In genomic region chr17:9021158-9021984, GRCh38 we compare ENCODE assay signal across 7 cellular contexts.
DNase-seq lines count a peak whose midpoint lies in the region; ATAC-seq and TF ChIP-seq lines count a peak whose summit lies in the region.

Gene NTN1 (plus strand): TSS chr17:9021510. CDS start chr17:9022374, 864 bp downstream.

- peak within 1 kb of the TSS; percentile 50 to 52 for H3K4me3 ChIP-seq in cardiac fibroblast (replicated peaks in 1 of 2; ENCODE audit: low read depth in 2 of 2, low read length in 2 of 2)

- no peak for TF ChIP-seq CTCF in cardiac fibroblast (IDR thresholded peaks at IDR 0.05; ENCODE audit: low read depth, low read length)

- ATAC-seq in GM18868 (IDR thresholded peaks at IDR 0.05; ENCODE audit: unreplicated experiment) (peak; percentile 60), HG03135 (IDR thresholded peaks at IDR 0.05; ENCODE audit: unreplicated experiment) (peak; percentile 49)

- DNase-seq in T-helper 22 cell (ENCODE audit: low read depth) (peak; percentile 17), cardiac fibroblast (ENCODE audit: low read depth in 2 of 2) (peak; percentile 18 to 35), kidney tubule cell (ENCODE audit: low spot score) (peak; percentile 47), NCI-H1092 treated with DMSO at 0.1 percent for 48 hours (lab: John Stamatoyannopoulos, UW) (no peak)
- DNase-seq in stimulated activated CD4-positive, alpha-beta T cell treated with anti-CD3 and anti-CD28 coated beads, Interleukin-1b, Interleukin-23, amount 100 ng/mL, for 48 hours: peak; percentile 41
